In genomic region chr19:35911790-35912189, GRCh38 we compare ENCODE assay signal across 1 cellular context.
TF ChIP-seq lines count a peak whose summit lies in the region.

No MANE protein-coding gene starts in this region.

TF ChIP-seq in A549, 52 proteins besides CTCF, POLR2A, EP300 and RAD21:
- TF ChIP-seq HOXB13 (CRISPR knock-in tag; IDR thresholded peaks at IDR 0.05; ENCODE audit: low read depth) (no peak), FOSL2 (IDR thresholded peaks at IDR 0.05) (no peak), FOSL2 (CRISPR knock-in tag; IDR thresholded peaks at IDR 0.05) (no peak), HOXB5 (CRISPR knock-in tag; IDR thresholded peaks at IDR 0.05) (no peak), NFE2L2 (conservative IDR thresholded peaks at IDR 0.05; ENCODE audit: low read length) (no peak), CHD4 (IDR thresholded peaks at IDR 0.05; ENCODE audit: borderline replicate concordance) (no peak)
